In the genomic region with DNA sequence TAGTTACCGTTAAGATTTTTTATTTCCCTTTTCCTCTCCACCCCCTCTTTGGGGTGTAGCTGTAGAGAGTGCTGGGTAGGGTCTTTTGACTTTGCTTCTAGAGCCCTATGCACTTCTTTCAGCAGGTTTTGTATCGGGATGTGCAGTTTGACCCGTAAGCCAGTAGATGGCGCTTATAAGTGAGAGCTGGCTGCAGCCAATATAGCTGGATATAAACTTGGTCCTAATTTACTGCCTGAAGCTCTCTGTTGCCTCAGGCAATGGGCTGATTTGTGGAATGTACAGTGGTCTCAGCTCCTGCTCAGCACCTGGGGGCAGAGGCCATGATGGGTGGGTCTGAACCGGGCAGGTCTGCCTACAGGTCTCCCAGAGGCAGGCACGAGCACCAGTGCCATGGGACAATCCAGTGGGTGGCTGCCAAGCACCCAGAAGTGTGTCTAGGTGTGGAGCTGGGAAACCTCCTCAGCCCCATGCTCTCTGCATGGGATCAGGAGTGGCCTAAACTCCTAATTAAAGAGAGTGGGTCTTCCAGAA, we compare ENCODE assay signal across 2 cellular contexts.
TF ChIP-seq lines count a peak whose summit lies in the region.

No MANE protein-coding gene starts in this region.

TF ChIP-seq in SK-N-SH, 30 proteins besides CTCF, POLR2A, EP300 and RAD21 (continued from another document):
- TF ChIP-seq, protein P1, sequence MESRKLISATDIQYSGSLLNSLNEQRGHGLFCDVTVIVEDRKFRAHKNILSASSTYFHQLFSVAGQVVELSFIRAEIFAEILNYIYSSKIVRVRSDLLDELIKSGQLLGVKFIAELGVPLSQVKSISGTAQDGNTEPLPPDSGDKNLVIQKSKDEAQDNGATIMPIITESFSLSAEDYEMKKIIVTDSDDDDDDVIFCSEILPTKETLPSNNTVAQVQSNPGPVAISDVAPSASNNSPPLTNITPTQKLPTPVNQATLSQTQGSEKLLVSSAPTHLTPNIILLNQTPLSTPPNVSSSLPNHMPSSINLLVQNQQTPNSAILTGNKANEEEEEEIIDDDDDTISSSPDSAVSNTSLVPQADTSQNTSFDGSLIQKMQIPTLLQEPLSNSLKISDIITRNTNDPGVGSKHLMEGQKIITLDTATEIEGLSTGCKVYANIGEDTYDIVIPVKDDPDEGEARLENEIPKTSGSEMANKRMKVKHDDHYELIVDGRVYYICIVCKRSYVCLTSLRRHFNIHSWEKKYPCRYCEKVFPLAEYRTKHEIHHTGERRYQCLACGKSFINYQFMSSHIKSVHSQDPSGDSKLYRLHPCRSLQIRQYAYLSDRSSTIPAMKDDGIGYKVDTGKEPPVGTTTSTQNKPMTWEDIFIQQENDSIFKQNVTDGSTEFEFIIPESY (IDR thresholded peaks at IDR 0.05; ENCODE audit: borderline replicate concordance, low read depth): no peak
- TF ChIP-seq TEAD4 (IDR thresholded peaks at IDR 0.05; ENCODE audit: borderline replicate concordance, insufficient read depth) (no peak), SMC3 (IDR thresholded peaks at IDR 0.05; ENCODE audit: low read depth, low read length) (no peak), MXI1 (IDR thresholded peaks at IDR 0.05; ENCODE audit: low read depth, low read length) (no peak), YY1 (IDR thresholded peaks at IDR 0.05; ENCODE audit: low read depth) (no peak), RFX5 (IDR thresholded peaks at IDR 0.05; ENCODE audit: low read length) (no peak), RCOR1 (IDR thresholded peaks at IDR 0.05; ENCODE audit: low read length) (no peak)
- TF ChIP-seq, protein P2, sequence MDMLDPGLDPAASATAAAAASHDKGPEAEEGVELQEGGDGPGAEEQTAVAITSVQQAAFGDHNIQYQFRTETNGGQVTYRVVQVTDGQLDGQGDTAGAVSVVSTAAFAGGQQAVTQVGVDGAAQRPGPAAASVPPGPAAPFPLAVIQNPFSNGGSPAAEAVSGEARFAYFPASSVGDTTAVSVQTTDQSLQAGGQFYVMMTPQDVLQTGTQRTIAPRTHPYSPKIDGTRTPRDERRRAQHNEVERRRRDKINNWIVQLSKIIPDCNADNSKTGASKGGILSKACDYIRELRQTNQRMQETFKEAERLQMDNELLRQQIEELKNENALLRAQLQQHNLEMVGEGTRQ (IDR thresholded peaks at IDR 0.05; ENCODE audit: borderline replicate concordance, low read depth, low read length): no peak

TF ChIP-seq in SK-N-SH treated with all-trans-retinoic acid at 6 μM for 48 hours, 23 proteins besides CTCF, POLR2A, EP300 and RAD21 (continued from another document):
- TF ChIP-seq, protein P3, sequence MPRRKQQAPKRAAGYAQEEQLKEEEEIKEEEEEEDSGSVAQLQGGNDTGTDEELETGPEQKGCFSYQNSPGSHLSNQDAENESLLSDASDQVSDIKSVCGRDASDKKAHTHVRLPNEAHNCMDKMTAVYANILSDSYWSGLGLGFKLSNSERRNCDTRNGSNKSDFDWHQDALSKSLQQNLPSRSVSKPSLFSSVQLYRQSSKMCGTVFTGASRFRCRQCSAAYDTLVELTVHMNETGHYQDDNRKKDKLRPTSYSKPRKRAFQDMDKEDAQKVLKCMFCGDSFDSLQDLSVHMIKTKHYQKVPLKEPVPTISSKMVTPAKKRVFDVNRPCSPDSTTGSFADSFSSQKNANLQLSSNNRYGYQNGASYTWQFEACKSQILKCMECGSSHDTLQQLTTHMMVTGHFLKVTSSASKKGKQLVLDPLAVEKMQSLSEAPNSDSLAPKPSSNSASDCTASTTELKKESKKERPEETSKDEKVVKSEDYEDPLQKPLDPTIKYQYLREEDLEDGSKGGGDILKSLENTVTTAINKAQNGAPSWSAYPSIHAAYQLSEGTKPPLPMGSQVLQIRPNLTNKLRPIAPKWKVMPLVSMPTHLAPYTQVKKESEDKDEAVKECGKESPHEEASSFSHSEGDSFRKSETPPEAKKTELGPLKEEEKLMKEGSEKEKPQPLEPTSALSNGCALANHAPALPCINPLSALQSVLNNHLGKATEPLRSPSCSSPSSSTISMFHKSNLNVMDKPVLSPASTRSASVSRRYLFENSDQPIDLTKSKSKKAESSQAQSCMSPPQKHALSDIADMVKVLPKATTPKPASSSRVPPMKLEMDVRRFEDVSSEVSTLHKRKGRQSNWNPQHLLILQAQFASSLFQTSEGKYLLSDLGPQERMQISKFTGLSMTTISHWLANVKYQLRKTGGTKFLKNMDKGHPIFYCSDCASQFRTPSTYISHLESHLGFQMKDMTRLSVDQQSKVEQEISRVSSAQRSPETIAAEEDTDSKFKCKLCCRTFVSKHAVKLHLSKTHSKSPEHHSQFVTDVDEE (CRISPR knock-in tag; IDR thresholded peaks at IDR 0.05): no peak
- TF ChIP-seq, protein P4, sequence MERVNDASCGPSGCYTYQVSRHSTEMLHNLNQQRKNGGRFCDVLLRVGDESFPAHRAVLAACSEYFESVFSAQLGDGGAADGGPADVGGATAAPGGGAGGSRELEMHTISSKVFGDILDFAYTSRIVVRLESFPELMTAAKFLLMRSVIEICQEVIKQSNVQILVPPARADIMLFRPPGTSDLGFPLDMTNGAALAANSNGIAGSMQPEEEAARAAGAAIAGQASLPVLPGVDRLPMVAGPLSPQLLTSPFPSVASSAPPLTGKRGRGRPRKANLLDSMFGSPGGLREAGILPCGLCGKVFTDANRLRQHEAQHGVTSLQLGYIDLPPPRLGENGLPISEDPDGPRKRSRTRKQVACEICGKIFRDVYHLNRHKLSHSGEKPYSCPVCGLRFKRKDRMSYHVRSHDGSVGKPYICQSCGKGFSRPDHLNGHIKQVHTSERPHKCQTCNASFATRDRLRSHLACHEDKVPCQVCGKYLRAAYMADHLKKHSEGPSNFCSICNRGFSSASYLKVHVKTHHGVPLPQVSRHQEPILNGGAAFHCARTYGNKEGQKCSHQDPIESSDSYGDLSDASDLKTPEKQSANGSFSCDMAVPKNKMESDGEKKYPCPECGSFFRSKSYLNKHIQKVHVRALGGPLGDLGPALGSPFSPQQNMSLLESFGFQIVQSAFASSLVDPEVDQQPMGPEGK (CRISPR knock-in tag; IDR thresholded peaks at IDR 0.05; ENCODE audit: borderline replicate concordance): no peak
- no peak for TF ChIP-seq CSDC2 (CRISPR knock-in tag; IDR thresholded peaks at IDR 0.05)
